Comparison of ENCODE assay signal across 9 cellular contexts in the genomic region with DNA sequence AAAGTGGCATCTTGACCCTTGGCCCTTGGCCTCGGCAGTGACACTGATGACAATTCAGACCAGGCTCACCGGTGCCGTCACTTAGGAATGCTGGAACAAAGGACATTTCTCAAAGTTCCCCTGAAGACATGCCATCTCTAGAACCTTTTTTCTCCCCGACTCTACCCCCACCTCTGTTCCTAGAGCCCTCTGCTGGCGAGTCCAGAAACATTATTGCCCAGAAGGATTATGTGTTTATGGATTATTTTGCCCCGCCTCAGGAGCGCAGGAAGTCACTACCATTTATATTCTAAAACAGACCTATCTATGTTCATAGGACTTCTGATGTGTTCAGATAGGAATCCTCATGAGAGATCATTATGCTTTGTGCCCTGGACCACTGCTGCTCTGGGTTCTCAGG. TPM values are rescaled to one million over a fixed set of nuclear protein-coding genes. Genes with fewer than 3 reads are reported as not detected.
DNase-seq lines count a peak whose midpoint lies in the region; ATAC-seq and TF ChIP-seq lines count a peak whose summit lies in the region.
"Had no signal": no experiment of that assay in that cellular context is flagged by ENCODE, and none has a peak within 500 bp of the region (broad histone marks: within the 10 kb centered on the region; RNA-seq: fewer than 3 reads in every experiment).

No MANE protein-coding gene starts in this region.

- no peak for DNase-seq in CD8-positive, alpha-beta T cell
- DNase-seq in astrocyte of the spinal cord (ENCODE audit: low read depth, low spot score) (no peak), lung microvascular endothelial cell (ENCODE audit: low read depth in 2 of 2) (peak; percentile 43 to 54), Peyer's patch (no peak), GF-D8 (lab: John Stamatoyannopoulos, UW) (no peak)
- DNase-seq in naive thymus-derived CD4-positive, alpha-beta T cell: no peak
- DNase-seq: effector CD4-positive, alpha-beta T cell had no signal

- H3K36me3 ChIP-seq in CD8-positive, alpha-beta T cell (ENCODE audit: insufficient read depth, low read length): peaks cover 26% of the 10 kb centered on the region
- H3K36me3 ChIP-seq in Peyer's patch: peaks cover 0 to 37% (median 0%) of the 10 kb centered on the region in 3 donors
- peaks cover 0 to 48% (median 8%) of the 10 kb centered on the region in 3 experiments for H3K36me3 ChIP-seq in naive thymus-derived CD4-positive, alpha-beta T cell (ENCODE audit: control insufficient read depth in 2 of 3, insufficient read depth in 3 of 3, low read length in 3 of 3)

- no peak overlapping the region for H3K27ac ChIP-seq in CD8-positive, alpha-beta T cell (ENCODE audit: low read depth, low read length)
- H3K27ac ChIP-seq in Peyer's patch: no peak overlapping the region
- no peak overlapping the region for H3K27ac ChIP-seq in naive thymus-derived CD4-positive, alpha-beta T cell (ENCODE audit: low read depth, low read length)

- no peaks in the 10 kb centered on the region for H3K9me3 Mint-ChIP-seq in CD8-positive, alpha-beta T cell
- peaks cover 0 to 2% (median 0%) of the 10 kb centered on the region in 11 donors for H3K9me3 Mint-ChIP-seq in naive thymus-derived CD4-positive, alpha-beta T cell

- intact Hi-C loops in CD8-positive, alpha-beta T cell (cut with DNase I, micrococcal nuclease): loop anchor here in 1 of 2 experiments (5.0 kb wide), 1 partner anchor 96 kb away; no protein-coding TSS in a partner anchor
- intact Hi-C loops in naive thymus-derived CD4-positive, alpha-beta T cell (cut with micrococcal nuclease): loop anchor here (5.0 kb wide), 2 partner anchors 96 to 266 kb away; a partner anchor contains a TSS

- no peaks in the 10 kb centered on the region for H3K9me3 ChIP-seq in CD8-positive, alpha-beta T cell (ENCODE audit: low read length)
- no peaks in the 10 kb centered on the region for H3K9me3 ChIP-seq in Peyer's patch
- H3K9me3 ChIP-seq in naive thymus-derived CD4-positive, alpha-beta T cell (ENCODE audit: control insufficient read depth in 2 of 3, low read length in 3 of 3): no peaks in the 10 kb centered on the region

- TF ChIP-seq POLR2A in Peyer's patch (IDR thresholded peaks at IDR 0.05): no peak

- no peak for TF ChIP-seq CTCF in CD8-positive, alpha-beta T cell (IDR thresholded peaks at IDR 0.05)
- TF ChIP-seq CTCF in LNCAP (IDR thresholded peaks at IDR 0.05): peak; percentile 53
- peak; percentile 57 for TF ChIP-seq CTCF in astrocyte of the spinal cord (IDR thresholded peaks at IDR 0.05; ENCODE audit: low read depth, low read length)
- peak in 2 of 6 experiments; percentile 16 to 37 for TF ChIP-seq CTCF in Peyer's patch (IDR thresholded peaks at IDR 0.05)

- H3K36me3 Mint-ChIP-seq in CD8-positive, alpha-beta T cell: peaks cover 54% of the 10 kb centered on the region
- H3K36me3 Mint-ChIP-seq in naive thymus-derived CD4-positive, alpha-beta T cell: peaks cover 10 to 34% (median 21%) of the 10 kb centered on the region in 5 donors

- no peak for ATAC-seq in CD8-positive, alpha-beta T cell
- ATAC-seq in GM19324 (IDR thresholded peaks at IDR 0.05; ENCODE audit: low FRiP score, unreplicated experiment): no peak
- no peak for ATAC-seq in naive thymus-derived CD4-positive, alpha-beta T cell

- no peaks in the 10 kb centered on the region for H3K4me1 Mint-ChIP-seq in CD8-positive, alpha-beta T cell (ENCODE audit: low read depth)
- H3K4me1 Mint-ChIP-seq in naive thymus-derived CD4-positive, alpha-beta T cell: peaks cover 0 to 3% (median 0%) of the 10 kb centered on the region in 7 donors

- in situ Hi-C loops in astrocyte of the spinal cord (cut with HindIII; ENCODE audit: low sequenced_read_pairs): no loop called here

- H3K27ac Mint-ChIP-seq in CD8-positive, alpha-beta T cell: peak overlapping the region; percentile 2
- peak overlapping the region in 1 of 9 donors; percentile 7 for H3K27ac Mint-ChIP-seq in naive thymus-derived CD4-positive, alpha-beta T cell

- POLR2A ChIA-PET in CD8-positive, alpha-beta T cell (lab: Charles Lee): no interaction called here
- POLR2A ChIA-PET in naive thymus-derived CD4-positive, alpha-beta T cell (lab: Charles Lee): no interaction called here

- CTCF ChIA-PET in CD8-positive, alpha-beta T cell (lab: Charles Lee): no interaction called here
- CTCF ChIA-PET in naive thymus-derived CD4-positive, alpha-beta T cell (lab: Charles Lee): no interaction called here

- no peaks in the 10 kb centered on the region for H3K27me3 ChIP-seq in CD8-positive, alpha-beta T cell (ENCODE audit: insufficient read depth, low read length)
- H3K27me3 ChIP-seq in Peyer's patch: no peaks in the 10 kb centered on the region
- no peaks in the 10 kb centered on the region for H3K27me3 ChIP-seq in naive thymus-derived CD4-positive, alpha-beta T cell (ENCODE audit: control insufficient read depth in 2 of 2, insufficient read depth in 2 of 2, low read length in 2 of 2)

- H3K4me3 ChIP-seq in CD8-positive, alpha-beta T cell (ENCODE audit: low read depth, low read length): no peak overlapping the region
- H3K4me3 ChIP-seq in astrocyte of the spinal cord (ENCODE audit: low read depth, low read length) (no peak overlapping the region), Peyer's patch (no peak overlapping the region)
- H3K4me3 ChIP-seq in naive thymus-derived CD4-positive, alpha-beta T cell (ENCODE audit: low read length): no peak overlapping the region

- no peaks in the 10 kb centered on the region for H3K27me3 Mint-ChIP-seq in CD8-positive, alpha-beta T cell (ENCODE audit: low read depth)
- H3K27me3 Mint-ChIP-seq in naive thymus-derived CD4-positive, alpha-beta T cell: no peaks in the 10 kb centered on the region

- no peak overlapping the region for H3K4me3 Mint-ChIP-seq in CD8-positive, alpha-beta T cell
- no peak overlapping the region for H3K4me3 Mint-ChIP-seq in naive thymus-derived CD4-positive, alpha-beta T cell

- no peaks in the 10 kb centered on the region for H3K4me1 ChIP-seq in CD8-positive, alpha-beta T cell (ENCODE audit: insufficient read depth, low read length)
- no peaks in the 10 kb centered on the region for H3K4me1 ChIP-seq in Peyer's patch
- H3K4me1 ChIP-seq in naive thymus-derived CD4-positive, alpha-beta T cell (ENCODE audit: control insufficient read depth in 2 of 2, insufficient read depth in 2 of 2, low read length in 2 of 2): no peaks in the 10 kb centered on the region

RNA-seq across cellular contexts. Expression of a gene that starts 12.6 kb away (rescaled TPM):
- not detected for total RNA-seq in CD8-positive, alpha-beta T cell
- total RNA-seq in lung microvascular endothelial cell (7.4 and 9.1 TPM in 2 replicates), Peyer's patch (10 to 100 TPM in 1 of 4 donors, 1 to 10 TPM in 3; 2.9 to 10.7 (median 4.8) TPM)
- 1 to 10 TPM in 2 of 5 experiments, under 1 TPM in 3; 0.30 to 1.4 (median 0.66) TPM for total RNA-seq in naive thymus-derived CD4-positive, alpha-beta T cell
- not detected for polyA plus RNA-seq in naive thymus-derived CD4-positive, alpha-beta T cell

RNA-seq across cellular contexts. Expression of a gene that starts 47.2 kb away (rescaled TPM):
- total RNA-seq in CD8-positive, alpha-beta T cell: 10 to 100 TPM; 14.4 to 19.2 TPM
- 15.7 and 17.0 TPM in 2 replicates for total RNA-seq in lung microvascular endothelial cell
- 10 to 100 TPM in 3 of 4 donors, 1 to 10 TPM in 1; 9.6 to 23.1 (median 13.4) TPM for total RNA-seq in Peyer's patch
- total RNA-seq in naive thymus-derived CD4-positive, alpha-beta T cell: 10 to 100 TPM; 28.7 to 55.3 (median 37.9) TPM
- polyA plus RNA-seq in naive thymus-derived CD4-positive, alpha-beta T cell: 10 to 100 TPM; 20.8 to 24.7 TPM

Comparison
In these comparisons a context has a peak if more than half of its experiments do, and no peak if none do; other contexts are left out.
1. DNase-seq: peak in lung microvascular endothelial cell (2 of 2); none in CD8-positive, alpha-beta T cell (0 of 7), astrocyte of the spinal cord (single experiment), Peyer's patch (0 of 3), naive thymus-derived CD4-positive, alpha-beta T cell (0 of 9) and GF-D8 (single experiment).